Comparison of ENCODE assay signal across 21 cellular contexts in genomic region chr10:48598936-48599829, GRCh38. TPM values are rescaled to one million over a fixed set of nuclear protein-coding genes. Genes with fewer than 3 reads are reported as not detected.
DNase-seq lines count a peak whose midpoint lies in the region; TF ChIP-seq lines count a peak whose summit lies in the region.
"Had no signal": no experiment of that assay in that cellular context is flagged by ENCODE, and none has a peak within 500 bp of the region (broad histone marks: within the 10 kb centered on the region; RNA-seq: fewer than 3 reads in every experiment).

No MANE protein-coding gene starts in this region.

- no peak overlapping the region for H2BK15ac ChIP-seq in mesenchymal stem cell (ENCODE audit: low read depth, poor library complexity, severe bottlenecking)

- peak; percentile 19 for DNase-seq in activated CD8-positive, alpha-beta memory T cell treated with anti-CD3 and anti-CD28 coated beads for 24 hours
- no peak for DNase-seq in activated CD8-positive, alpha-beta memory T cell treated with anti-CD3 and anti-CD28 coated beads, Interleukin-2, amount 50 U/mL, for 4 hours
- peak; percentile 15 for DNase-seq in colonic mucosa
- DNase-seq in mesenchymal stem cell, result no peak
- DNase-seq in substantia nigra (lab: John Stamatoyannopoulos, UW), result peak in 1 of 49 donors; percentile 78
- no peak for DNase-seq in NCI-H2081 treated with DMSO at 0.1 percent for 48 hours (lab: John Stamatoyannopoulos, UW)
- DNase-seq in tibial nerve (ENCODE audit: low spot score in 2 of 2), result no peak
- DNase-seq in suprapubic skin (ENCODE audit: low spot score in 2 of 2), result no peak
- DNase-seq: activated CD4-positive, alpha-beta T cell treated with anti-CD3 and anti-CD28 coated beads, Interleukin-2, amount 50 U/mL, for 48 hours; activated naive CD4-positive, alpha-beta T cell treated with anti-CD3 and anti-CD28 coated beads for 36 hours; AML-193; body of pancreas; CD4-positive, CD25-positive, alpha-beta regulatory T cell; effector CD4-positive, alpha-beta T cell; kidney; naive B cell; stimulated activated naive CD4-positive, alpha-beta T cell treated with Interleukin-2 at 50 U/mL for 16 hours; T-helper 17 cell had no signal

- 81% methylated on average over 6 of the region's 6 CpGs for WGBS in mesenchymal stem cell
- WGBS in tibial nerve, 2 donors, result 58 to 65% methylated on average over 6 of the region's 6 CpGs
- WGBS in suprapubic skin, result 78% methylated on average over 5 of the region's 6 CpGs

- H3K4me1 ChIP-seq in colonic mucosa (peaks cover 2% of the 10 kb centered on the region), mesenchymal stem cell (ENCODE audit: control insufficient read depth, insufficient read depth, low read depth, low read length) (peaks cover 19% of the 10 kb centered on the region), tibial nerve (peaks cover 0 to 2% (median 0%) of the 10 kb centered on the region in 4 donors), suprapubic skin (peaks cover 2% of the 10 kb centered on the region)
- H3K4me1 ChIP-seq: body of pancreas had no signal

- H3K9me3 ChIP-seq in colonic mucosa, result no peaks in the 10 kb centered on the region
- no peaks in the 10 kb centered on the region for H3K9me3 ChIP-seq in mesenchymal stem cell (ENCODE audit: control insufficient read depth, low read length)
- no peaks in the 10 kb centered on the region for H3K9me3 ChIP-seq in tibial nerve
- no peaks in the 10 kb centered on the region for H3K9me3 ChIP-seq in suprapubic skin
- H3K9me3 ChIP-seq: A549, body of pancreas had no signal

- H3K27ac ChIP-seq in colonic mucosa (no peak overlapping the region), mesenchymal stem cell (ENCODE audit: low read length, poor library complexity, severe bottlenecking) (no peak overlapping the region), substantia nigra (ENCODE audit: low read depth, low read length, poor library complexity, severe bottlenecking) (peak overlapping the region; percentile 96), tibial nerve (no peak overlapping the region), suprapubic skin (no peak overlapping the region)
- H3K27ac ChIP-seq: A549, body of pancreas, skin epidermis had no signal

- H3K36me3 ChIP-seq in colonic mucosa (no peaks in the 10 kb centered on the region), mesenchymal stem cell (ENCODE audit: control insufficient read depth in 1 of 2, insufficient read depth in 2 of 2, low read depth in 1 of 2, low read length in 2 of 2) (peaks cover 3 to 60% of the 10 kb centered on the region in 2 experiments), tibial nerve (no peaks in the 10 kb centered on the region), suprapubic skin (no peaks in the 10 kb centered on the region)

- peak overlapping the region; percentile 37 to 68 for H3K18ac ChIP-seq in mesenchymal stem cell (ENCODE audit: low read depth in 1 of 2, low read length in 2 of 2)

- H4K8ac ChIP-seq in mesenchymal stem cell (ENCODE audit: low read length), result peak overlapping the region; percentile 76

- peak overlapping the region in 1 of 2 experiments; percentile 46 for H2BK12ac ChIP-seq in mesenchymal stem cell (ENCODE audit: low read length in 2 of 2)

- TF ChIP-seq CTCF in colonic mucosa (IDR thresholded peaks at IDR 0.05), result no peak
- TF ChIP-seq CTCF in tibial nerve (IDR thresholded peaks at IDR 0.05), result no peak
- no peak for TF ChIP-seq CTCF in suprapubic skin (IDR thresholded peaks at IDR 0.05)

- no peak overlapping the region for H2AFZ ChIP-seq in mesenchymal stem cell (ENCODE audit: low read depth, low read length)
- H2AFZ ChIP-seq: GM23338 had no signal

- H2BK120ac ChIP-seq in mesenchymal stem cell (ENCODE audit: low read depth, low read length), result no peak overlapping the region

- peak overlapping the region; percentile 79 for H4K91ac ChIP-seq in mesenchymal stem cell (ENCODE audit: low read length)

- H2BK5ac ChIP-seq in mesenchymal stem cell (ENCODE audit: low read depth, low read length, poor library complexity, severe bottlenecking), result no peak overlapping the region

- H3K4me2 ChIP-seq in mesenchymal stem cell (ENCODE audit: low read length, poor library complexity, severe bottlenecking), result no peak overlapping the region
- H3K4me2 ChIP-seq: A549, GM23338 had no signal

- H3K4me3 ChIP-seq in colonic mucosa (no peak overlapping the region), mesenchymal stem cell (ENCODE audit: insufficient read depth in 1 of 2, low read depth in 1 of 2, low read length in 2 of 2) (peak overlapping the region in 1 of 2 experiments; percentile 12), tibial nerve (no peak overlapping the region), suprapubic skin (no peak overlapping the region)
- H3K4me3 ChIP-seq: A549, body of pancreas, GM23338, skin epidermis had no signal

- no peak overlapping the region for H3K14ac ChIP-seq in mesenchymal stem cell (ENCODE audit: low read length in 2 of 2)

- no peak overlapping the region for H2AK5ac ChIP-seq in mesenchymal stem cell (ENCODE audit: low read length, severe bottlenecking)

- intact Hi-C loops in colonic mucosa (cut with DNase I), result no loop called here

- TF ChIP-seq POLR2A in tibial nerve (IDR thresholded peaks at IDR 0.05) (no peak), suprapubic skin (IDR thresholded peaks at IDR 0.05) (no peak)

- no peaks in the 10 kb centered on the region for H3K27me3 ChIP-seq in colonic mucosa
- no peaks in the 10 kb centered on the region for H3K27me3 ChIP-seq in mesenchymal stem cell (ENCODE audit: control insufficient read depth in 1 of 2, insufficient read depth in 1 of 2, low read length in 2 of 2)
- H3K27me3 ChIP-seq in tibial nerve, result peaks cover 0 to under 1% of the 10 kb centered on the region in 2 donors
- H3K27me3 ChIP-seq in suprapubic skin, result peaks cover 3% of the 10 kb centered on the region
- H3K27me3 ChIP-seq: body of pancreas had no signal

- peak overlapping the region in 1 of 2 experiments; percentile 91 for H3K23ac ChIP-seq in mesenchymal stem cell (ENCODE audit: low read length in 2 of 2)

- TF ChIP-seq EP300 in tibial nerve (IDR thresholded peaks at IDR 0.05) (no peak), suprapubic skin (IDR thresholded peaks at IDR 0.05) (no peak)

- no peak overlapping the region for H3K9ac ChIP-seq in colonic mucosa (ENCODE audit: low read depth in 2 of 2, low read length in 2 of 2)
- H3K9ac ChIP-seq in mesenchymal stem cell (ENCODE audit: low read length), result peak overlapping the region; percentile 94

- H3K4ac ChIP-seq in mesenchymal stem cell (ENCODE audit: low read depth in 1 of 2, low read length in 2 of 2), result peak overlapping the region in 1 of 2 experiments; percentile 35

- H3K79me1 ChIP-seq in mesenchymal stem cell (replicated peaks; ENCODE audit: low read length, poor library complexity, severe bottlenecking), result peaks cover 19% of the 10 kb centered on the region

RNA-seq across cellular contexts. Expression of gene ARHGAP22, which starts 5.7 kb away (rescaled TPM):
- total RNA-seq in colonic mucosa (1 to 10 TPM in 1 of 2 donors, under 1 TPM in 1; 0.86 to 1.6 TPM), tibial nerve (10 to 100 TPM in 3 of 4 donors, 1 to 10 TPM in 1; 7.7 to 16.5 (median 14.3) TPM), suprapubic skin (1 to 10 TPM in 3 of 4 donors, under 1 TPM in 1; 0.98 to 7.2 (median 2.2) TPM)
- 14.3 TPM for polyA plus RNA-seq in mesenchymal stem cell (2013, experiment 1 of 2)
- polyA plus RNA-seq in mesenchymal stem cell (2013, experiment 2 of 2), result 14.4 TPM
- total RNA-seq: activated naive CD4-positive, alpha-beta T cell treated with anti-CD3 and anti-CD28 coated beads for 36 hours had no signal
- polyA plus RNA-seq: CD4-positive, CD25-positive, alpha-beta regulatory T cell had no signal

Comparison
In these comparisons a context has a peak if more than half of its experiments do, and no peak if none do; other contexts are left out.
1. DNase-seq: peak in activated CD8-positive, alpha-beta memory T cell treated with anti-CD3 and anti-CD28 coated beads for 24 hours (single experiment) and colonic mucosa (single experiment); none in activated CD8-positive, alpha-beta memory T cell treated with anti-CD3 and anti-CD28 coated beads, Interleukin-2, amount 50 U/mL, for 4 hours (single experiment), mesenchymal stem cell (single experiment), NCI-H2081 treated with DMSO at 0.1 percent for 48 hours (single experiment), tibial nerve (0 of 2) and suprapubic skin (0 of 2).